ENCODE assay signal across 27 cellular contexts in genomic region chr14:36493761-36494160, GRCh38. TPM values are rescaled to one million over a fixed set of nuclear protein-coding genes. Genes with fewer than 3 reads are reported as not detected.
"Had no signal": no experiment of that assay in that cellular context is flagged by ENCODE, and none has a peak within 500 bp of the region (broad histone marks: within the 10 kb centered on the region; RNA-seq: fewer than 3 reads in every experiment).

No MANE protein-coding gene starts in this region.

- H3K27ac ChIP-seq: foreskin keratinocyte, sigmoid colon, uterus, WERI-Rb-1 had no signal

- H3K4me2 ChIP-seq: smooth muscle cell had no signal

- FAIRE-seq: astrocyte, TTC549 had no signal

- H3K4me1 Mint-ChIP-seq: central memory CD8-positive, alpha-beta T cell; mesothelial cell of epicardium; naive thymus-derived CD8-positive, alpha-beta T cell; stimulated activated memory B cell treated with anti-CD40 and anti-IgM and Interleukin-4, amounts not matched to agents 10 μg/mL and 1 μg/mL and 100 μg/mL, for 72 hours had no signal

- H3K4me1 ChIP-seq: foreskin keratinocyte, sigmoid colon, uterus had no signal

- H3K4me3 ChIP-seq: sigmoid colon, smooth muscle cell, uterus had no signal

- H3K4me3 Mint-ChIP-seq: activated CD8-positive, alpha-beta T cell treated with anti-CD3 and anti-CD28 coated beads, Interleukin-2, amount 10 ng/mL, durations not matched to agents 7 days and 5 days; activated naive CD8-positive, alpha-beta T cell; central memory CD8-positive, alpha-beta T cell; mesothelial cell of epicardium; naive thymus-derived CD8-positive, alpha-beta T cell; stimulated activated memory B cell treated with anti-CD40 and anti-IgM and Interleukin-4, amounts not matched to agents 10 μg/mL and 1 μg/mL and 100 μg/mL, for 72 hours had no signal

- H3K27ac Mint-ChIP-seq: activated CD8-positive, alpha-beta T cell treated with anti-CD3 and anti-CD28 coated beads, Interleukin-2, amount 10 ng/mL, durations not matched to agents 7 days and 5 days; activated naive CD8-positive, alpha-beta T cell; mesothelial cell of epicardium; naive thymus-derived CD8-positive, alpha-beta T cell; stimulated activated memory B cell treated with anti-CD40 and anti-IgM and Interleukin-4, amounts not matched to agents 10 μg/mL and 1 μg/mL and 100 μg/mL, for 72 hours had no signal

- H3K36me3 ChIP-seq: sigmoid colon, uterus, WERI-Rb-1 had no signal

- H3K9me3 Mint-ChIP-seq: central memory CD8-positive, alpha-beta T cell; mesothelial cell of epicardium; stimulated activated memory B cell treated with anti-CD40 and anti-IgM and Interleukin-4, amounts not matched to agents 10 μg/mL and 1 μg/mL and 100 μg/mL, for 72 hours had no signal

- DNase-seq: activated CD4-positive, alpha-beta T cell treated with anti-CD3 and anti-CD28 coated beads, Interleukin-2, amount 50 U/mL, for 1 hour; activated CD4-positive, CD25-positive, alpha-beta regulatory T cell treated with anti-CD3 and anti-CD28 coated beads, Interleukin-2, amount 50 U/mL, for 72 hours; activated CD8-positive, alpha-beta T cell treated with anti-CD3 and anti-CD28 coated beads, Interleukin-2, amount 10 ng/mL, durations not matched to agents 7 days and 5 days; activated gamma-delta T cell treated with Interleukin-2 at 50 U/mL for 16 hours; activated T-cell treated with anti-CD3 and anti-CD28 coated beads, Interleukin-2, amount 50 U/mL, for 1 hour; effector memory CD4-positive, alpha-beta T cell; foreskin keratinocyte; left ventricle myocardium superior; mammary epithelial cell; naive thymus-derived CD8-positive, alpha-beta T cell; sigmoid colon; stimulated activated CD4-positive, alpha-beta T cell treated with anti-CD3 and anti-CD28 coated beads, Interleukin-15, amount 100 ng/mL, for 24 hours; trophoblast cell; uterus; WERI-Rb-1 had no signal

- H3K36me3 Mint-ChIP-seq: activated naive CD8-positive, alpha-beta T cell; mesothelial cell of epicardium; naive thymus-derived CD8-positive, alpha-beta T cell; stimulated activated memory B cell treated with anti-CD40 and anti-IgM and Interleukin-4, amounts not matched to agents 10 μg/mL and 1 μg/mL and 100 μg/mL, for 72 hours had no signal

- H3K9me3 ChIP-seq: sigmoid colon, uterus had no signal

RNA-seq across cellular contexts. Expression of gene NKX2-1, which starts 26.3 kb away (rescaled TPM):
- total RNA-seq: activated CD8-positive, alpha-beta T cell treated with anti-CD3 and anti-CD28 coated beads, Interleukin-2, amount 10 ng/mL, durations not matched to agents 7 days and 5 days; astrocyte; dermis microvascular lymphatic vessel endothelial cell; foreskin keratinocyte; kidney epithelial cell; left ventricle myocardium superior; mammary epithelial cell; mesothelial cell of epicardium; naive thymus-derived CD8-positive, alpha-beta T cell; osteoblast; posterior vena cava; renal cortical epithelial cell; sigmoid colon; smooth muscle cell; uterus had no signal
